Comparison of ENCODE assay signal across 8 cellular contexts in the genomic region with DNA sequence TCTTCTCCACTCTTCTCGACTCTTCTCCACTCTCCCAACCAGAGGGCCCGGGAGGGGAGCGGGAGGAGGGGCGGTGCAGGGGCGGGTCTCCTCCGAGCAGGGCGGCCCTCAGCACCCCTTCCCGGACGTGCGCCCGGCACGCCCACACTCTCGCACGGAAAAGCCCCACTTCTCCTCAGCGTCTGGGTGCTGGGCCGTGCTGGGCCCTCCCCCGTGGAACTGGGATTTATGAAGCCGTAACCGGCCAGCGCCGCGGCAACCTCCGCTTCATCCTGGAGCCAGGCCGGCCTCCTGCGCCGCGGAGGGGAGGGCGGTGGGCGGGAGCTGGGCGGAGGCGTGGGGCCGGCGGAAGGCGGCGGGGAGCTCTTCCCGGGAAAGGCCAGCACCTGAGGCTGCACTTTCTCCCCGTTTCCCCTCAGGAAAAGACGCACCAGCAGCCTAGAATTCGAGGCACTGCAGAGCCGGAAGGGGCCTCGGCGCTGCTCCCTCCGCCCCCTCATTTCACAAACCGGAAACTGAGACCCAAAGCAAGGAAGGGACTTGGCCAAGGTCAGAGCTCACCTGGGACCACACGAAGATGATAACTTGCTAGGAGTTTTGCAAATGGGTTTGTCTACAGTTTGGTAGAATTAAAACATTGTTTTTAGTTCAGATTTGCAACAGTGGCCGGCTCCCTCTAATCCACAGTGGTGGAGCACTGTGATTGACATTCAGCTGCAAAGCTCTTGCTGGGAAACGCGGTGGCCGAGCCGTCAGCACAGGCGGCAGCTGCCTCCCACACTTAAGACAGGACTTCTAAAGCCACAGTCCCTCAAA. TPM values are rescaled to one million over a fixed set of nuclear protein-coding genes. Genes with fewer than 3 reads are reported as not detected.
DNase-seq lines count a peak whose midpoint lies in the region; ATAC-seq, FAIRE-seq and TF ChIP-seq lines count a peak whose summit lies in the region.

No MANE protein-coding gene starts in this region.

- H3K27ac ChIP-seq in HL-60 (replicated peaks) = no peak overlapping the region
- peak overlapping the region; percentile 61 for H3K27ac ChIP-seq in keratinocyte (ENCODE audit: control insufficient read depth, insufficient read depth, low read length)

- no peaks in the 10 kb centered on the region for H3K9me1 ChIP-seq in keratinocyte (ENCODE audit: control insufficient read depth, extremely low read depth, insufficient read depth, low read length)

- no peak for FAIRE-seq in keratinocyte (lab: Jason Lieb, UNC)

- dilution Hi-C loops in keratinocyte (cut with MboI; ENCODE audit: extremely low pct_ligation_motif_present, low sequenced_read_pairs) = no loop called here

- ATAC-seq in GM19468 (IDR thresholded peaks at IDR 0.05; ENCODE audit: extremely low read depth, unreplicated experiment) = peak; percentile 20
- no peak for ATAC-seq in HG02970 (IDR thresholded peaks at IDR 0.05; ENCODE audit: low FRiP score, unreplicated experiment)

- peak overlapping the region; percentile 89 for H2AFZ ChIP-seq in keratinocyte (ENCODE audit: control insufficient read depth, low read length)

- peak overlapping the region; percentile 26 for H3K4me3 ChIP-seq in HL-60 (replicated peaks; ENCODE audit: insufficient read depth, low read length)
- peak overlapping the region; percentile 53 to 62 for H3K4me3 ChIP-seq in cardiac fibroblast (replicated peaks in 1 of 2; ENCODE audit: low read depth in 2 of 2, low read length in 2 of 2)
- H3K4me3 ChIP-seq in keratinocyte (ENCODE audit: control insufficient read depth in 2 of 3, extremely low read depth in 1 of 3, insufficient read depth in 2 of 3, low read depth in 1 of 3, low read length in 3 of 3) = peak overlapping the region; percentile 49 to 68 (median 67)

- H3K4me2 ChIP-seq in keratinocyte (ENCODE audit: control insufficient read depth, extremely low read depth, insufficient read depth, low read depth, low read length) = peak overlapping the region; percentile 94

- H3K4me1 Mint-ChIP-seq in CD14-positive monocyte = peaks cover 22% of the 10 kb centered on the region

- DNase-seq in CD14-positive monocyte (ENCODE audit: low spot score) = no peak
- no peak for DNase-seq in HL-60 (ENCODE audit: low read depth in 1 of 2, low spot score in 1 of 2)
- DNase-seq in T1000 (lab: John Stamatoyannopoulos, UW) = peak; percentile 12
- peak; percentile 49 to 75 for DNase-seq in cardiac fibroblast (ENCODE audit: low read depth in 2 of 2)
- DNase-seq in keratinocyte (ENCODE audit: low read depth, low spot score) = no peak
- DNase-seq in stimulated activated CD4-positive, alpha-beta T cell treated with anti-CD3 and anti-CD28 coated beads, Interleukin-1b, Interleukin-23, amount 100 ng/mL, for 48 hours = peak; percentile 46

- TF ChIP-seq CTCF in CD14-positive monocyte (IDR thresholded peaks at IDR 0.05) (no peak), HL-60 (IDR thresholded peaks at IDR 0.05; ENCODE audit: insufficient read depth, low read length) (no peak), cardiac fibroblast (IDR thresholded peaks at IDR 0.05; ENCODE audit: low read depth, low read length) (no peak), keratinocyte (optimal IDR thresholded peaks at IDR 0.05 in 1 of 3, IDR thresholded peaks at IDR 0.05 in 1 of 3, conservative IDR thresholded peaks at IDR 0.05 in 1 of 3; ENCODE audit: extremely low read depth in 1 of 3, insufficient read depth in 2 of 3, low read length in 3 of 3) (no peak)

- H3K27ac Mint-ChIP-seq in CD14-positive monocyte = peak overlapping the region in 1 of 7 donors; percentile 26

- no peaks in the 10 kb centered on the region for H3K36me3 ChIP-seq in keratinocyte (ENCODE audit: control insufficient read depth in 2 of 2, extremely low read depth in 1 of 2, insufficient read depth in 2 of 2, low read length in 2 of 2)

- intact Hi-C loops in CD14-positive monocyte (cut with micrococcal nuclease) = no loop called here

- H3K4me3 Mint-ChIP-seq in CD14-positive monocyte = peak overlapping the region; percentile 77 to 93

- no peaks in the 10 kb centered on the region for H3K36me3 Mint-ChIP-seq in CD14-positive monocyte

- H3K79me2 ChIP-seq in keratinocyte (ENCODE audit: control insufficient read depth, insufficient read depth, low read length) = no peaks in the 10 kb centered on the region

- no peaks in the 10 kb centered on the region for H3K9me3 ChIP-seq in keratinocyte (ENCODE audit: control insufficient read depth, low read depth, low read length)

- H4K20me1 ChIP-seq in keratinocyte (ENCODE audit: control insufficient read depth, extremely low read depth, insufficient read depth, low read length) = no peaks in the 10 kb centered on the region

- peak overlapping the region; percentile 71 for H3K9ac ChIP-seq in keratinocyte (ENCODE audit: control insufficient read depth, extremely low read depth, insufficient read depth, low read length)

- peaks cover 46 to 72% (median 68%) of the 10 kb centered on the region in 3 donors for H3K27me3 Mint-ChIP-seq in CD14-positive monocyte (ENCODE audit: low read depth in 3 of 3)

- H3K4me1 ChIP-seq in keratinocyte (ENCODE audit: control insufficient read depth, extremely low read depth, insufficient read depth, low read length) = peaks cover 66% of the 10 kb centered on the region

- peaks cover 0 to 6% (median 0%) of the 10 kb centered on the region in 7 donors for H3K9me3 Mint-ChIP-seq in CD14-positive monocyte

- H3K27me3 ChIP-seq in HL-60 (ENCODE audit: insufficient read depth, poor library complexity, severe bottlenecking) (peaks cover 35% of the 10 kb centered on the region), keratinocyte (ENCODE audit: control insufficient read depth, extremely low read depth, insufficient read depth, low read length) (no peaks in the 10 kb centered on the region)

RNA-seq across cellular contexts. Expression of a gene that starts 31.6 kb away (rescaled TPM):
- under 1 TPM; 0.12 to 0.25 TPM for polyA plus RNA-seq in CD14-positive monocyte
- polyA plus RNA-seq in keratinocyte = 5.5 to 17.0 TPM (median 11.4 TPM) in 3 replicates
- polyA plus RNA-seq in keratinocyte (2011; ENCODE audit: low read depth) = 5.6 TPM
- 9.6 and 11.3 TPM in 2 replicates for polyA plus RNA-seq in keratinocyte (2011; cell fraction: cytosol; rRNA removed)
- polyA plus RNA-seq in keratinocyte (2011; cell fraction: nucleus; rRNA removed) = 25.5 and 27.8 TPM in 2 replicates
- 2.6 and 13.3 TPM in 2 replicates for polyA plus RNA-seq in keratinocyte (2012; ENCODE audit: low replicate concordance)
- polyA minus RNA-seq in keratinocyte = 5.7 to 14.7 TPM (median 11.8 TPM) in 3 replicates
- polyA minus RNA-seq in keratinocyte (2011; cell fraction: cytosol; rRNA and poly(A)+ RNA removed) = 8.8 TPM
- 9.9 and 19.9 TPM in 2 replicates for polyA minus RNA-seq in keratinocyte (2011; cell fraction: nucleus; rRNA and poly(A)+ RNA removed)

Comparison
In these comparisons a context has a peak if more than half of its experiments do, and no peak if none do; other contexts are left out.
1. DNase-seq: peak in T1000 (single experiment), cardiac fibroblast (2 of 2) and stimulated activated CD4-positive, alpha-beta T cell treated with anti-CD3 and anti-CD28 coated beads, Interleukin-1b, Interleukin-23, amount 100 ng/mL, for 48 hours (single experiment); none in CD14-positive monocyte (single experiment), HL-60 (0 of 2) and keratinocyte (single experiment).
2. Peak in every context shown above with its lines, with median percentiles within 50 percentile points of each other: H3K4me3 ChIP-seq.